7 cellular contexts compared by ENCODE assay signal in genomic region chr9:12775963-12776774, GRCh38. TPM values are rescaled to one million over a fixed set of nuclear protein-coding genes. Genes with fewer than 3 reads are reported as not detected.
DNase-seq lines count a peak whose midpoint lies in the region; ATAC-seq and TF ChIP-seq lines count a peak whose summit lies in the region.

No MANE protein-coding gene starts in this region.

- H3K36me3 ChIP-seq in OCI-LY7 (ENCODE audit: insufficient read depth, low read length) = no peaks in the 10 kb centered on the region

- peak; percentile 77 for ATAC-seq in HG02759 (IDR thresholded peaks at IDR 0.05; ENCODE audit: unreplicated experiment)

- no TSS peak for BruUV-seq in OCI-LY7 (replicated peaks; lab: Mats Ljungman, UMichigan)

- H3K79me2 ChIP-seq in OCI-LY7 (ENCODE audit: insufficient read depth, low read depth, low read length) = no peaks in the 10 kb centered on the region

- H3K4me1 ChIP-seq in OCI-LY7 (ENCODE audit: insufficient read depth, low read length, poor library complexity, severe bottlenecking) = no peaks in the 10 kb centered on the region

- POLR2A ChIA-PET in OCI-LY7 (lab: Charles Lee) = interaction anchor here (0.6 kb wide), 2 partner anchors 46 to 1198 kb away, joined by 3 to 4 read pairs; no protein-coding TSS in a partner anchor

- peak overlapping the region; percentile 79 for H3K4me3 ChIP-seq in fibroblast of the aortic adventitia (ENCODE audit: low read depth, low read length)
- no peak overlapping the region for H3K4me3 ChIP-seq in OCI-LY7 (ENCODE audit: low read depth, low read length, poor library complexity, severe bottlenecking)

- H3K27ac ChIP-seq in OCI-LY7 (ENCODE audit: low read depth, low read length, poor library complexity, severe bottlenecking) = no peak overlapping the region

- intact Hi-C loops in OCI-LY7 (cut with micrococcal nuclease; ENCODE audit: unreplicated experiment) = no loop called here

- no peak overlapping the region for H3K4me2 ChIP-seq in OCI-LY7 (ENCODE audit: low read length)

- H3K9me2 ChIP-seq in OCI-LY7 (ENCODE audit: insufficient read depth, low read length) = no peaks in the 10 kb centered on the region

- TF ChIP-seq CTCF in GM13977 (IDR thresholded peaks at IDR 0.05; ENCODE audit: extremely low read depth, insufficient read depth, missing control alignments) (peak; percentile 28), fibroblast of the aortic adventitia (IDR thresholded peaks at IDR 0.05; ENCODE audit: insufficient read depth, low read length) (peak; percentile 55), OCI-LY7 (conservative IDR thresholded peaks at IDR 0.05; ENCODE audit: low read length) (no peak)

- H2AFZ ChIP-seq in OCI-LY7 (ENCODE audit: low read length) = no peak overlapping the region

- no peaks in the 10 kb centered on the region for H3K9me3 ChIP-seq in OCI-LY7 (ENCODE audit: low read length)

- no peaks in the 10 kb centered on the region for H4K20me1 ChIP-seq in OCI-LY7 (ENCODE audit: insufficient read depth, low read length)

- CTCF ChIA-PET in OCI-LY7 (lab: Charles Lee; ENCODE audit: unreplicated experiment) = no interaction called here

- DNase-seq in GM13977 (ENCODE audit: low spot score) (peak; percentile 66), NCI-H146 (lab: John Stamatoyannopoulos, UW) (peak; percentile 93), T1000 (lab: John Stamatoyannopoulos, UW) (peak; percentile 58), fibroblast of the aortic adventitia (ENCODE audit: low read depth) (peak; percentile 92), myocyte (ENCODE audit: low read depth) (peak; percentile 95), OCI-LY7 (ENCODE audit: low spot score) (no peak)

- in situ Hi-C loops in GM13977 (cut with MboI; ENCODE audit: low pct_unique_long_range_greater_than_20kb, low sequenced_read_pairs, unreplicated experiment) = no loop called here

RNA-seq across cellular contexts. Expression of gene LURAP1L, which starts 1.3 kb away (rescaled TPM):
- total RNA-seq in fibroblast of the aortic adventitia (ENCODE audit: low replicate concordance) (47.5 and 48.2 TPM in 2 replicates), myocyte (9.3 and 9.4 TPM in 2 replicates), OCI-LY7 (2022) (not detected in 2 replicates)
- polyA plus RNA-seq in myocyte (2012) = 13.4 TPM
- not detected in 2 replicates for total RNA-seq in OCI-LY7 (2014; rRNA removed; shearing (Covaris generic))

Comparison
In these comparisons a context has a peak if more than half of its experiments do, and no peak if none do; other contexts are left out.
1. RNA of gene LURAP1L, which starts 1.3 kb away (total RNA-seq): 47.5 to 48.2 TPM in fibroblast of the aortic adventitia and 9.3 to 9.4 TPM in myocyte; not detected in OCI-LY7; every median in the first group is over 10 times any median in the second.